ENCODE assay signal across 8 cellular contexts in the genomic region with DNA sequence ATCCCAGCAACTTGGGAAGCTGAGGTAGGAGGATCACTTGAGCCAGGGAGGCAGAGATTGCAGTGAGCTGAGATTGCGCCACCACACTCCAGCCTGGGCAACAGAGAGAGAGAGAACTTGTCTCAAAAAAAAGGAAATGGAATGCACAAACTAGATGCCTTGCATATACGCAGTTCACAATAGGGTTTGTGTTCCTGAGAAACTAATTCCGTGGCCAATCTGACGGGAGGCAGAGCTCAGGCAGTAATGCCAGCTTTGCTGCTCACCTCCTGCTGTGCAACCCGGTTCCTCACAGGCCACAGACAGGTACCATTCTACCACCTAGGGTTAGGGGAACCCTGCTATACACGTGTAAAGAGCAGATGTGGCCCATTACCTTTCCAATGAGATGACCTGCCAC. TPM values are rescaled to one million over a fixed set of nuclear protein-coding genes. Genes with fewer than 3 reads are reported as not detected.
DNase-seq lines count a peak whose midpoint lies in the region; ATAC-seq and TF ChIP-seq lines count a peak whose summit lies in the region.

No MANE protein-coding gene starts in this region.

- TF ChIP-seq POLR2A in HCT116 (IDR thresholded peaks at IDR 0.05; ENCODE audit: borderline replicate concordance, extremely low read depth, insufficient read depth, insufficient read length) = no peak
- TF ChIP-seq POLR2A in erythroblast (IDR thresholded peaks at IDR 0.05; ENCODE audit: low read length) = no peak

- TF ChIP-seq CTCF in A673 (conservative IDR thresholded peaks at IDR 0.05; ENCODE audit: low read depth, low read length) (no peak), HCT116 (IDR thresholded peaks at IDR 0.05 in 2 of 3, conservative IDR thresholded peaks at IDR 0.05 in 1 of 3; ENCODE audit: borderline replicate concordance in 1 of 3, insufficient read depth in 1 of 3, low read depth in 2 of 3, low read length in 2 of 3) (no peak), lower lobe of right lung (IDR thresholded peaks at IDR 0.05) (no peak)

- DNase-seq in A673 (ENCODE audit: low spot score) (no peak), HCT116 (ENCODE audit: low read depth, low spot score) (no peak), lower lobe of right lung (peak; percentile 59), erythroblast (lab: John Stamatoyannopoulos, UW) (no peak), NCI-H1105 treated with DMSO at 0.1 percent for 48 hours (lab: John Stamatoyannopoulos, UW) (no peak), AG20443 (ENCODE audit: low spot score) (no peak)
- no peak for DNase-seq in activated naive CD4-positive, alpha-beta T cell treated with anti-CD3 and anti-CD28 coated beads, Interleukin-2, amount 50 U/mL, for 72 hours (ENCODE audit: low spot score in 2 of 2)

- BruUV-seq in A673 (replicated peaks; lab: Mats Ljungman, UMichigan) (no TSS peak), HCT116 (replicated peaks; lab: Mats Ljungman, UMichigan) (no TSS peak)

- RAD21 ChIA-PET in HCT116 (lab: Charles Lee; ENCODE audit: low non-redundant PET in 1 of 2, low total read pairs in 2 of 2, uncharacterized antibody in 2 of 2, unreplicated experiment in 2 of 2) = no interaction called here

- peak overlapping the region; percentile 40 to 93 for H3K27ac Mint-ChIP-seq in activated naive CD4-positive, alpha-beta T cell treated with anti-CD3 and anti-CD28 coated beads, Interleukin-2, amount 50 U/mL, for 72 hours

- peaks cover 0 to under 1% of the 10 kb centered on the region in 2 donors for H3K36me3 Mint-ChIP-seq in activated naive CD4-positive, alpha-beta T cell treated with anti-CD3 and anti-CD28 coated beads, Interleukin-2, amount 50 U/mL, for 72 hours

- no peaks in the 10 kb centered on the region for H3K9me3 Mint-ChIP-seq in activated naive CD4-positive, alpha-beta T cell treated with anti-CD3 and anti-CD28 coated beads, Interleukin-2, amount 50 U/mL, for 72 hours

- peak overlapping the region; percentile 85 for H3K4me2 ChIP-seq in HCT116 (ENCODE audit: low read length)

- H4K20me1 ChIP-seq in HCT116 (ENCODE audit: insufficient read depth) = no peaks in the 10 kb centered on the region

- H3K9ac ChIP-seq in HCT116 (ENCODE audit: low read length) = peak overlapping the region; percentile 79; the same call in 1 of the 2 replicates

- no peak overlapping the region for H3K27ac ChIP-seq in A673 (ENCODE audit: low read depth, low read length, poor library complexity, severe bottlenecking)
- no peak overlapping the region for H3K27ac ChIP-seq in HCT116 (ENCODE audit: low read depth, low read length)
- H3K27ac ChIP-seq in lower lobe of right lung = no peak overlapping the region

- H2AFZ ChIP-seq in HCT116 (ENCODE audit: low read depth, low read length, poor library complexity, severe bottlenecking) = no peak overlapping the region

- H3K79me2 ChIP-seq in HCT116 (ENCODE audit: insufficient read depth, low read length) = peaks cover 62% of the 10 kb centered on the region

- no peaks in the 10 kb centered on the region for H3K9me2 ChIP-seq in HCT116 (ENCODE audit: insufficient read depth)

- intact Hi-C loops in A673 (cut with micrococcal nuclease; ENCODE audit: unreplicated experiment) = no loop called here
- intact Hi-C loops in HCT116 (cut with micrococcal nuclease) = loop anchor here (2.0 kb wide), 1 partner anchor 45 kb away; no protein-coding TSS in a partner anchor
- intact Hi-C loops in lower lobe of right lung (cut with DNase I) = no loop called here

- H3K36me3 ChIP-seq in A673 (ENCODE audit: insufficient read depth, low read length, poor library complexity, severe bottlenecking) (peaks cover 10% of the 10 kb centered on the region), HCT116 (ENCODE audit: control insufficient read depth in 1 of 2, insufficient read depth in 2 of 2, low read length in 2 of 2) (peaks cover 0 to 4% of the 10 kb centered on the region in 2 experiments; a peak in 1 of 4 replicates), lower lobe of right lung (peaks cover 21% of the 10 kb centered on the region)

- CTCF ChIA-PET in A673 (lab: Charles Lee) (no interaction called here), HCT116 (lab: Charles Lee) (interaction anchor here (1.1 kb wide), 1 partner anchor 13 kb away, joined by 3 read pairs; no protein-coding TSS in a partner anchor)

- TF ChIP-seq RAD21 in HCT116 (IDR thresholded peaks at IDR 0.05; ENCODE audit: low read depth) = no peak

- POLR2A ChIA-PET in A673 (lab: Charles Lee; ENCODE audit: low non-redundant PET) (no interaction called here), HCT116 (lab: Charles Lee) (no interaction called here)

- no peak for ATAC-seq in HCT116
- no peak for ATAC-seq in activated naive CD4-positive, alpha-beta T cell treated with anti-CD3 and anti-CD28 coated beads, Interleukin-2, amount 50 U/mL, for 72 hours
- no peak for ATAC-seq in lower lobe of right lung
- no peak for ATAC-seq in HG02642 (IDR thresholded peaks at IDR 0.05; ENCODE audit: poor library complexity, unreplicated experiment)

- H3K27me3 ChIP-seq in A673 (replicated peaks; ENCODE audit: insufficient read depth, low read depth, low read length, poor library complexity) (no peaks in the 10 kb centered on the region), HCT116 (ENCODE audit: insufficient read depth, low read length) (no peaks in the 10 kb centered on the region), lower lobe of right lung (ENCODE audit: low read depth) (no peaks in the 10 kb centered on the region)

- H3K4me1 ChIP-seq in A673 (ENCODE audit: insufficient read depth, low read length, poor library complexity, severe bottlenecking) (peaks cover 7% of the 10 kb centered on the region), HCT116 (ENCODE audit: control insufficient read depth in 1 of 2, insufficient read depth in 2 of 2, low read length in 2 of 2) (peaks cover 10 to 15% of the 10 kb centered on the region in 2 experiments), lower lobe of right lung (peaks cover 28% of the 10 kb centered on the region)

- H3K4me3 ChIP-seq in A673 (ENCODE audit: low read depth, low read length, poor library complexity, severe bottlenecking) (peak overlapping the region; percentile 71), HCT116 (replicated peaks in 1 of 2; ENCODE audit: low read depth in 1 of 2, low read length in 2 of 2) (peak overlapping the region; percentile 90 to 99), lower lobe of right lung (peak overlapping the region; percentile 99)

- no peaks in the 10 kb centered on the region for H3K9me3 ChIP-seq in A673 (ENCODE audit: low read depth, low read length, poor library complexity, severe bottlenecking)
- no peaks in the 10 kb centered on the region for H3K9me3 ChIP-seq in HCT116 (ENCODE audit: control insufficient read depth in 1 of 2, insufficient read depth in 1 of 2, low read depth in 1 of 2, low read length in 2 of 2)
- no peaks in the 10 kb centered on the region for H3K9me3 ChIP-seq in lower lobe of right lung

TF ChIP-seq in HCT116, 20 proteins besides CTCF, POLR2A, EP300 and RAD21 (continues in another document):
- TF ChIP-seq EZH2phosphoT487 (IDR thresholded peaks at IDR 0.05; ENCODE audit: borderline replicate concordance) (no peak), YY1 (IDR thresholded peaks at IDR 0.05; ENCODE audit: extremely low read depth, insufficient replicate concordance, low read depth, low read length) (no peak), SP1 (IDR thresholded peaks at IDR 0.05; ENCODE audit: low read depth) (no peak), SRF (IDR thresholded peaks at IDR 0.05; ENCODE audit: low read depth) (no peak), JUND (IDR thresholded peaks at IDR 0.05) (no peak), FOSL1 (IDR thresholded peaks at IDR 0.05; ENCODE audit: low read depth) (no peak), CEBPB (IDR thresholded peaks at IDR 0.05; ENCODE audit: low read depth) (no peak), ZNF274 (IDR thresholded peaks at IDR 0.05; ENCODE audit: low read depth, low read length) (no peak), SIN3A (IDR thresholded peaks at IDR 0.05; ENCODE audit: low read depth) (no peak), EGR1 (IDR thresholded peaks at IDR 0.05; ENCODE audit: low read depth) (no peak), ATF3 (IDR thresholded peaks at IDR 0.05) (no peak), EZH2 (IDR thresholded peaks at IDR 0.05) (no peak), ELF1 (IDR thresholded peaks at IDR 0.05; ENCODE audit: borderline replicate concordance, low read depth) (no peak)
- TF ChIP-seq, protein P1, sequence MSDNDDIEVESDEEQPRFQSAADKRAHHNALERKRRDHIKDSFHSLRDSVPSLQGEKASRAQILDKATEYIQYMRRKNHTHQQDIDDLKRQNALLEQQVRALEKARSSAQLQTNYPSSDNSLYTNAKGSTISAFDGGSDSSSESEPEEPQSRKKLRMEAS (IDR thresholded peaks at IDR 0.05) = no peak

RNA-seq across cellular contexts. Expression of gene CDK5RAP1, which starts 1.4 kb away (rescaled TPM):
- total RNA-seq in A673 (2021) = 52.7 and 62.1 TPM in 2 replicates
- total RNA-seq in HCT116 (2021; ENCODE audit: unreplicated experiment) = 41.4 TPM
- polyA plus RNA-seq in HCT116 (2012) = 41.4 and 43.8 TPM in 2 replicates
- total RNA-seq in activated naive CD4-positive, alpha-beta T cell treated with anti-CD3 and anti-CD28 coated beads, Interleukin-2, amount 50 U/mL, for 72 hours = 10 to 100 TPM; 40.0 to 44.2 TPM
- 23.2 TPM for total RNA-seq in lower lobe of right lung

RNA-seq across cellular contexts. Expression of gene SNTA1, which starts 43.6 kb away (rescaled TPM):
- 4.4 and 7.5 TPM in 2 replicates for total RNA-seq in A673 (2021)
- 14.6 TPM for total RNA-seq in HCT116 (2021; ENCODE audit: unreplicated experiment)
- polyA plus RNA-seq in HCT116 (2012) = 17.1 and 17.5 TPM in 2 replicates
- total RNA-seq in activated naive CD4-positive, alpha-beta T cell treated with anti-CD3 and anti-CD28 coated beads, Interleukin-2, amount 50 U/mL, for 72 hours = 1 to 10 TPM; 3.1 TPM
- total RNA-seq in lower lobe of right lung = 6.7 TPM
